ENCODE assay signal across 8 cellular contexts in the genomic region with DNA sequence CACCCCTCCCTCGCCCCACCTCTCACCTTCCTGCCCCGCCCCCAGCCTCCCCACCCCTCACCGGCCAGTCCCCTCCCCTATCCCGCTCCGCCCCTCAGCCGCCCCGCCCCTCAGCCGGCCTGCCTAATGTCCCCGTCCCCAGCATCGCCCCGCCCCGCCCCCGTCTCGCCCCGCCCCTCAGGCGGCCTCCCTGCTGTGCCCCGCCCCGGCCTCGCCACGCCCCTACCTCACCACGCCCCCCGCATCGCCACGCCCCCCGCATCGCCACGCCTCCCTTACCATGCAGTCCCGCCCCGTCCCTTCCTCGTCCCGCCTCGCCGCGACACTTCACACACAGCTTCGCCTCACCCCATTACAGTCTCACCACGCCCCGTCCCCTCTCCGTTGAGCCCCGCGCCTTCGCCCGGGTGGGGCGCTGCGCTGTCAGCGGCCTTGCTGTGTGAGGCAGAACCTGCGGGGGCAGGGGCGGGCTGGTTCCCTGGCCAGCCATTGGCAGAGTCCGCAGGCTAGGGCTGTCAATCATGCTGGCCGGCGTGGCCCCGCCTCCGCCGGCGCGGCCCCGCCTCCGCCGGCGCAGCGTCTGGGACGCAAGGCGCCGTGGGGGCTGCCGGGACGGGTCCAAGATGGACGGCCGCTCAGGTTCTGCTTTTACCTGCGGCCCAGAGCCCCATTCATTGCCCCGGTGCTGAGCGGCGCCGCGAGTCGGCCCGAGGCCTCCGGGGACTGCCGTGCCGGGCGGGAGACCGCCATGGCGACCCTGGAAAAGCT. TPM values are rescaled to one million over a fixed set of nuclear protein-coding genes. Genes with fewer than 3 reads are reported as not detected.
DNase-seq lines count a peak whose midpoint lies in the region; ATAC-seq, FAIRE-seq and TF ChIP-seq lines count a peak whose summit lies in the region.

A gene (plus strand): TSS at position 604 of the 768 bp plus-strand sequence. CDS start 145 bp downstream, at position 749.
A gene (minus strand): TSS at position 461 of the 768 bp plus-strand sequence.

- H3K27me3 ChIP-seq in pancreas (no peaks in the 10 kb centered on the region), thyroid gland (no peaks in the 10 kb centered on the region)

- H3K36me3 ChIP-seq in pancreas (no peaks in the 10 kb centered on the region), thyroid gland (no peaks in the 10 kb centered on the region)

- peak within 1 kb of the TSS; percentile 94 for H3K27ac Mint-ChIP-seq in activated naive CD8-positive, alpha-beta T cell treated with anti-CD3 and anti-CD28 coated beads, Interleukin-2, amount 10 ng/mL, durations not matched to agents 7 days and 5 days

- TF ChIP-seq CTCF in GM12865 (IDR thresholded peaks at IDR 0.05; ENCODE audit: insufficient read depth, low read depth, low read length, missing control alignments) (no peak), pancreas (IDR thresholded peaks at IDR 0.05) (no peak), thyroid gland (IDR thresholded peaks at IDR 0.05) (peak in 1 of 6 experiments; percentile 26)

- peak within 1 kb of the TSS; percentile 91 for H3K4me3 ChIP-seq in GM12865 (ENCODE audit: low read depth, low read length)
- peak within 1 kb of the TSS; percentile 67 to 86 (median 73) for H3K4me3 ChIP-seq in pancreas
- H3K4me3 ChIP-seq in thyroid gland (replicated peaks in 1 of 3), result peak within 1 kb of the TSS; percentile 71 to 79 (median 75)

- H3K36me3 Mint-ChIP-seq in activated naive CD8-positive, alpha-beta T cell treated with anti-CD3 and anti-CD28 coated beads, Interleukin-2, amount 10 ng/mL, durations not matched to agents 7 days and 5 days, result peaks cover 1% of the 10 kb centered on the region

- peak within 1 kb of the TSS; percentile 92 for H3K4me3 Mint-ChIP-seq in activated naive CD8-positive, alpha-beta T cell treated with anti-CD3 and anti-CD28 coated beads, Interleukin-2, amount 10 ng/mL, durations not matched to agents 7 days and 5 days

- H3K9me3 ChIP-seq in pancreas (no peaks in the 10 kb centered on the region), thyroid gland (no peaks in the 10 kb centered on the region)

- peaks cover 20% of the 10 kb centered on the region for H3K4me1 Mint-ChIP-seq in activated naive CD8-positive, alpha-beta T cell treated with anti-CD3 and anti-CD28 coated beads, Interleukin-2, amount 10 ng/mL, durations not matched to agents 7 days and 5 days

- H3K9me3 Mint-ChIP-seq in activated naive CD8-positive, alpha-beta T cell treated with anti-CD3 and anti-CD28 coated beads, Interleukin-2, amount 10 ng/mL, durations not matched to agents 7 days and 5 days, result no peaks in the 10 kb centered on the region

- ATAC-seq in HG02678 (IDR thresholded peaks at IDR 0.05; ENCODE audit: unreplicated experiment) (peak; percentile 84), Right ventricle myocardium superior (ENCODE audit: poor library complexity) (peak; percentile 94), pancreas (peak; percentile 86 to 93 (median 88))
- peak; percentile 88 for ATAC-seq in activated naive CD8-positive, alpha-beta T cell treated with anti-CD3 and anti-CD28 coated beads, Interleukin-2, amount 10 ng/mL, durations not matched to agents 7 days and 5 days (ENCODE audit: low read depth)

- POLR2A ChIA-PET in activated naive CD8-positive, alpha-beta T cell treated with anti-CD3 and anti-CD28 coated beads, Interleukin-2, amount 10 ng/mL, durations not matched to agents 7 days and 5 days (lab: Charles Lee), result interaction anchor here (0.7 to 2.2 kb wide), 2 partner anchors 28 to 112 kb away, joined by 3 to 7 read pairs; no protein-coding TSS in a partner anchor

- no peaks in the 10 kb centered on the region for H3K27me3 Mint-ChIP-seq in activated naive CD8-positive, alpha-beta T cell treated with anti-CD3 and anti-CD28 coated beads, Interleukin-2, amount 10 ng/mL, durations not matched to agents 7 days and 5 days

- no peak for FAIRE-seq in pancreas (lab: Jason Lieb, UNC)

- peak; percentile 97 for DNase-seq in GM12865 (ENCODE audit: low read depth)
- peak; percentile 78 for DNase-seq in NCI-H1105 (lab: John Stamatoyannopoulos, UW)
- DNase-seq in SKM-1 treated with dmso at 0.1 percent for 144 hours (lab: John Stamatoyannopoulos, UW; ENCODE audit: unreplicated experiment), result peak; percentile 91
- peak; percentile 97 for DNase-seq in activated naive CD8-positive, alpha-beta T cell treated with anti-CD3 and anti-CD28 coated beads, Interleukin-2, amount 10 ng/mL, durations not matched to agents 7 days and 5 days
- DNase-seq in Right ventricle myocardium superior, result peak; percentile 98
- DNase-seq in pancreas, result peak; percentile 96 to 100 (median 98)
- peak; percentile 96 to 97 for DNase-seq in thyroid gland

- 0 to 1% methylated on average over 47 to 80 of the region's 81 CpGs for WGBS in pancreas, 2 donors
- 3% methylated on average over 14 of the region's 81 CpGs; no CpG with 5 or more reads in 1 of the 2 donors for WGBS in thyroid gland, 2 donors

- peak; percentile 70 to 80 for TF ChIP-seq POLR2A in thyroid gland (IDR thresholded peaks at IDR 0.05)

- peaks cover 6 to 13% (median 7%) of the 10 kb centered on the region in 3 donors for H3K4me1 ChIP-seq in pancreas
- H3K4me1 ChIP-seq in thyroid gland, result peaks cover 19 to 37% of the 10 kb centered on the region in 2 donors

- H3K27ac ChIP-seq in pancreas, result peak within 1 kb of the TSS; percentile 58 to 83 (median 72)
- H3K27ac ChIP-seq in thyroid gland, result peak within 1 kb of the TSS; percentile 79 to 92 (median 86)

- intact Hi-C loops in Right ventricle myocardium superior (cut with DNase I), result no loop called here
- intact Hi-C loops in pancreas (cut with DNase I), result no loop called here
- intact Hi-C loops in thyroid gland (cut with DNase I), result loop anchor here (5.0 kb wide), 1 partner anchor 218 kb away; a partner anchor contains a TSS

RNA-seq across cellular contexts. Expression of the first gene that starts in this region (rescaled TPM):
- 10 to 100 TPM; 64.8 to 65.8 TPM for total RNA-seq in activated naive CD8-positive, alpha-beta T cell treated with anti-CD3 and anti-CD28 coated beads, Interleukin-2, amount 10 ng/mL, durations not matched to agents 7 days and 5 days
- 23.9 TPM for total RNA-seq in Right ventricle myocardium superior
- 10 to 100 TPM; 32.5 to 55.2 (median 42.7) TPM for total RNA-seq in pancreas
- 10 to 100 TPM; 23.1 to 52.8 TPM for polyA plus RNA-seq in pancreas
- 100 to 1,000 TPM in 1 of 4 donors, 10 to 100 TPM in 3; 49.6 to 155 (median 83.1) TPM for total RNA-seq in thyroid gland

RNA-seq across cellular contexts. Expression of the second gene that starts in this region (rescaled TPM):
- not detected for total RNA-seq in activated naive CD8-positive, alpha-beta T cell treated with anti-CD3 and anti-CD28 coated beads, Interleukin-2, amount 10 ng/mL, durations not matched to agents 7 days and 5 days
- total RNA-seq in Right ventricle myocardium superior, result not detected
- total RNA-seq in pancreas, result not detected
- polyA plus RNA-seq in pancreas, result not detected
- total RNA-seq in thyroid gland, result not detected

Comparison
In these comparisons a context has a peak if more than half of its experiments do, and no peak if none do; other contexts are left out.
1. Peak in every context shown above with its lines: DNase-seq, ATAC-seq, H3K4me3 ChIP-seq and H3K27ac ChIP-seq.